In genomic region chr2:8565399-8566154, GRCh38 we compare ENCODE assay signal across 1 cellular context.
TF ChIP-seq lines count a peak whose summit lies in the region.

No MANE protein-coding gene starts in this region.

TF ChIP-seq in HepG2, 621 proteins besides CTCF, POLR2A, EP300 and RAD21 (continued from another document):
- TF ChIP-seq GMEB1 (CRISPR knock-in tag; IDR thresholded peaks at IDR 0.05; ENCODE audit: borderline replicate concordance) (no peak), ZSCAN30 (CRISPR knock-in tag; IDR thresholded peaks at IDR 0.05) (no peak), MIER2 (CRISPR knock-in tag; IDR thresholded peaks at IDR 0.05) (no peak), ZNF263 (CRISPR knock-in tag; IDR thresholded peaks at IDR 0.05) (no peak), CHD4 (IDR thresholded peaks at IDR 0.05; ENCODE audit: borderline replicate concordance, low read length) (no peak), AHDC1 (CRISPR knock-in tag; IDR thresholded peaks at IDR 0.05; ENCODE audit: borderline replicate concordance) (no peak), NFATC3 (CRISPR knock-in tag; IDR thresholded peaks at IDR 0.05) (no peak), ZNF484 (CRISPR knock-in tag; IDR thresholded peaks at IDR 0.05; ENCODE audit: borderline replicate concordance, low read depth) (no peak), MIER3 (CRISPR knock-in tag; IDR thresholded peaks at IDR 0.05; ENCODE audit: borderline replicate concordance) (no peak), MXD4 (CRISPR knock-in tag; IDR thresholded peaks at IDR 0.05) (no peak), ZNF589 (CRISPR knock-in tag; conservative IDR thresholded peaks at IDR 0.05) (no peak), TFDP1 (CRISPR knock-in tag; IDR thresholded peaks at IDR 0.05; ENCODE audit: borderline replicate concordance) (no peak)
- TF ChIP-seq, protein P1, sequence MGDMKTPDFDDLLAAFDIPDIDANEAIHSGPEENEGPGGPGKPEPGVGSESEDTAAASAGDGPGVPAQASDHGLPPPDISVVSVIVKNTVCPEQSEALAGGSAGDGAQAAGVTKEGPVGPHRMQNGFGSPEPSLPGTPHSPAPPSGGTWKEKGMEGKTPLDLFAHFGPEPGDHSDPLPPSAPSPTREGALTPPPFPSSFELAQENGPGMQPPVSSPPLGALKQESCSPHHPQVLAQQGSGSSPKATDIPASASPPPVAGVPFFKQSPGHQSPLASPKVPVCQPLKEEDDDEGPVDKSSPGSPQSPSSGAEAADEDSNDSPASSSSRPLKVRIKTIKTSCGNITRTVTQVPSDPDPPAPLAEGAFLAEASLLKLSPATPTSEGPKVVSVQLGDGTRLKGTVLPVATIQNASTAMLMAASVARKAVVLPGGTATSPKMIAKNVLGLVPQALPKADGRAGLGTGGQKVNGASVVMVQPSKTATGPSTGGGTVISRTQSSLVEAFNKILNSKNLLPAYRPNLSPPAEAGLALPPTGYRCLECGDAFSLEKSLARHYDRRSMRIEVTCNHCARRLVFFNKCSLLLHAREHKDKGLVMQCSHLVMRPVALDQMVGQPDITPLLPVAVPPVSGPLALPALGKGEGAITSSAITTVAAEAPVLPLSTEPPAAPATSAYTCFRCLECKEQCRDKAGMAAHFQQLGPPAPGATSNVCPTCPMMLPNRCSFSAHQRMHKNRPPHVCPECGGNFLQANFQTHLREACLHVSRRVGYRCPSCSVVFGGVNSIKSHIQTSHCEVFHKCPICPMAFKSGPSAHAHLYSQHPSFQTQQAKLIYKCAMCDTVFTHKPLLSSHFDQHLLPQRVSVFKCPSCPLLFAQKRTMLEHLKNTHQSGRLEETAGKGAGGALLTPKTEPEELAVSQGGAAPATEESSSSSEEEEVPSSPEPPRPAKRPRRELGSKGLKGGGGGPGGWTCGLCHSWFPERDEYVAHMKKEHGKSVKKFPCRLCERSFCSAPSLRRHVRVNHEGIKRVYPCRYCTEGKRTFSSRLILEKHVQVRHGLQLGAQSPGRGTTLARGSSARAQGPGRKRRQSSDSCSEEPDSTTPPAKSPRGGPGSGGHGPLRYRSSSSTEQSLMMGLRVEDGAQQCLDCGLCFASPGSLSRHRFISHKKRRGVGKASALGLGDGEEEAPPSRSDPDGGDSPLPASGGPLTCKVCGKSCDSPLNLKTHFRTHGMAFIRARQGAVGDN (CRISPR knock-in tag; IDR thresholded peaks at IDR 0.05), result no peak
- TF ChIP-seq, protein P2, sequence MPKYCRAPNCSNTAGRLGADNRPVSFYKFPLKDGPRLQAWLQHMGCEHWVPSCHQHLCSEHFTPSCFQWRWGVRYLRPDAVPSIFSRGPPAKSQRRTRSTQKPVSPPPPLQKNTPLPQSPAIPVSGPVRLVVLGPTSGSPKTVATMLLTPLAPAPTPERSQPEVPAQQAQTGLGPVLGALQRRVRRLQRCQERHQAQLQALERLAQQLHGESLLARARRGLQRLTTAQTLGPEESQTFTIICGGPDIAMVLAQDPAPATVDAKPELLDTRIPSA (CRISPR knock-in tag; IDR thresholded peaks at IDR 0.05; ENCODE audit: borderline replicate concordance), result no peak
- TF ChIP-seq, protein P3, sequence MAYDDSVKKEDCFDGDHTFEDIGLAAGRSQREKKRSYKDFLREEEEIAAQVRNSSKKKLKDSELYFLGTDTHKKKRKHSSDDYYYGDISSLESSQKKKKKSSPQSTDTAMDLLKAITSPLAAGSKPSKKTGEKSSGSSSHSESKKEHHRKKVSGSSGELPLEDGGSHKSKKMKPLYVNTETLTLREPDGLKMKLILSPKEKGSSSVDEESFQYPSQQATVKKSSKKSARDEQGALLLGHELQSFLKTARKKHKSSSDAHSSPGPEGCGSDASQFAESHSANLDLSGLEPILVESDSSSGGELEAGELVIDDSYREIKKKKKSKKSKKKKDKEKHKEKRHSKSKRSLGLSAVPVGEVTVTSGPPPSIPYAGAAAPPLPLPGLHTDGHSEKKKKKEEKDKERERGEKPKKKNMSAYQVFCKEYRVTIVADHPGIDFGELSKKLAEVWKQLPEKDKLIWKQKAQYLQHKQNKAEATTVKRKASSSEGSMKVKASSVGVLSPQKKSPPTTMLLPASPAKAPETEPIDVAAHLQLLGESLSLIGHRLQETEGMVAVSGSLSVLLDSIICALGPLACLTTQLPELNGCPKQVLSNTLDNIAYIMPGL (CRISPR knock-in tag; IDR thresholded peaks at IDR 0.05; ENCODE audit: borderline replicate concordance in 1 of 2, low read depth in 1 of 2), result no peak
